8 cellular contexts compared by ENCODE assay signal in genomic region chr19:49808762-49809154, GRCh38. TPM values are rescaled to one million over a fixed set of nuclear protein-coding genes. Genes with fewer than 3 reads are reported as not detected.
DNase-seq lines count a peak whose midpoint lies in the region; ATAC-seq and TF ChIP-seq lines count a peak whose summit lies in the region.

No MANE protein-coding gene starts in this region.

- no peak overlapping the region for H2BK5ac ChIP-seq in mesenchymal stem cell (ENCODE audit: low read depth, low read length, poor library complexity, severe bottlenecking)

- no peak overlapping the region for H3K23ac ChIP-seq in mesenchymal stem cell (ENCODE audit: low read length in 2 of 2)

- peak overlapping the region; percentile 85 for H4K8ac ChIP-seq in mesenchymal stem cell (ENCODE audit: low read length)

- no peaks in the 10 kb centered on the region for H3K36me3 ChIP-seq in endocrine pancreas (ENCODE audit: control insufficient read depth, insufficient read depth, low read length)
- H3K36me3 ChIP-seq in mesenchymal stem cell (ENCODE audit: control insufficient read depth in 1 of 2, insufficient read depth in 2 of 2, low read depth in 1 of 2, low read length in 2 of 2): peaks cover 42 to 53% of the 10 kb centered on the region in 2 experiments

- peak overlapping the region; percentile 34 for H3K4me2 ChIP-seq in mesenchymal stem cell (ENCODE audit: low read length, poor library complexity, severe bottlenecking)

- TF ChIP-seq CTCF in GM10266 (IDR thresholded peaks at IDR 0.05; ENCODE audit: control insufficient read depth, insufficient read depth, low read depth, missing control alignments): no peak

- no peaks in the 10 kb centered on the region for H3K27me3 ChIP-seq in endocrine pancreas (ENCODE audit: control insufficient read depth, insufficient read depth, low read length)
- H3K27me3 ChIP-seq in mesenchymal stem cell (ENCODE audit: control insufficient read depth in 1 of 2, insufficient read depth in 1 of 2, low read length in 2 of 2): no peaks in the 10 kb centered on the region

- no peak overlapping the region for H3K27ac ChIP-seq in mesenchymal stem cell (ENCODE audit: low read length, poor library complexity, severe bottlenecking)

- H2AFZ ChIP-seq in mesenchymal stem cell (ENCODE audit: low read depth, low read length): peak overlapping the region; percentile 83

- peaks cover 3% of the 10 kb centered on the region for H3K79me1 ChIP-seq in mesenchymal stem cell (replicated peaks; ENCODE audit: low read length, poor library complexity, severe bottlenecking)

- H2BK12ac ChIP-seq in mesenchymal stem cell (ENCODE audit: low read length in 2 of 2): no peak overlapping the region

- ATAC-seq in HG03354 (IDR thresholded peaks at IDR 0.05; ENCODE audit: poor library complexity, severe bottlenecking, unreplicated experiment) (no peak), GM21717 (IDR thresholded peaks at IDR 0.05; ENCODE audit: unreplicated experiment) (no peak)

- WGBS in mesenchymal stem cell: 5% methylated on average over 27 of the region's 27 CpGs

- H3K4me3 ChIP-seq in endocrine pancreas (ENCODE audit: control insufficient read depth, insufficient read depth, low read length) (no peak overlapping the region), mesenchymal stem cell (ENCODE audit: insufficient read depth in 1 of 2, low read depth in 1 of 2, low read length in 2 of 2) (peak overlapping the region; percentile 46 to 90)

- peak overlapping the region in 1 of 2 experiments; percentile 77 for H3K18ac ChIP-seq in mesenchymal stem cell (ENCODE audit: low read depth in 1 of 2, low read length in 2 of 2)

- no peak overlapping the region for H4K91ac ChIP-seq in mesenchymal stem cell (ENCODE audit: low read length)

- H2BK15ac ChIP-seq in mesenchymal stem cell (ENCODE audit: low read depth, poor library complexity, severe bottlenecking): peak overlapping the region; percentile 17

- H3K4ac ChIP-seq in mesenchymal stem cell (ENCODE audit: low read depth in 1 of 2, low read length in 2 of 2): peak overlapping the region in 1 of 2 experiments; percentile 66

- H3K4me1 ChIP-seq in endocrine pancreas (ENCODE audit: control insufficient read depth, insufficient read depth, low read length): peaks cover under 1% of the 10 kb centered on the region
- H3K4me1 ChIP-seq in mesenchymal stem cell (ENCODE audit: control insufficient read depth, insufficient read depth, low read depth, low read length): peaks cover 21% of the 10 kb centered on the region

- H3K9ac ChIP-seq in endocrine pancreas (ENCODE audit: control insufficient read depth, insufficient read depth, low read length) (peak overlapping the region; percentile 92), mesenchymal stem cell (ENCODE audit: low read length) (peak overlapping the region; percentile 87)

- H2AK5ac ChIP-seq in mesenchymal stem cell (ENCODE audit: low read length, severe bottlenecking): no peak overlapping the region

- no peak overlapping the region for H2BK120ac ChIP-seq in mesenchymal stem cell (ENCODE audit: low read depth, low read length)

- H3K14ac ChIP-seq in mesenchymal stem cell (ENCODE audit: low read length in 2 of 2): peak overlapping the region in 1 of 2 experiments; percentile 86

- H3K9me3 ChIP-seq in endocrine pancreas (ENCODE audit: control insufficient read depth, low read length): no peaks in the 10 kb centered on the region
- no peaks in the 10 kb centered on the region for H3K9me3 ChIP-seq in mesenchymal stem cell (ENCODE audit: control insufficient read depth, low read length)

- DNase-seq in GM10266 (ENCODE audit: extremely low spot score) (peak; percentile 94), NCI-H526 (lab: John Stamatoyannopoulos, UW) (peak; percentile 79 to 94), mesenchymal stem cell (peak; percentile 88)
- DNase-seq in activated CD8-positive, alpha-beta memory T cell treated with anti-CD3 and anti-CD28 coated beads, Interleukin-2, amount 50 U/mL, for 48 hours: peak; percentile 91
- DNase-seq in stimulated activated CD4-positive, alpha-beta T cell treated with anti-CD3 and anti-CD28 coated beads, TNF-alpha, amount 100 ng/mL, for 4 hours (ENCODE audit: low read depth in 3 of 3): peak; percentile 77 to 80 (median 79)

RNA-seq across cellular contexts. Expression of gene FUZ, which starts 4.3 kb away (rescaled TPM):
- 5.5 TPM for polyA plus RNA-seq in mesenchymal stem cell (2013, experiment 1 of 2)
- polyA plus RNA-seq in mesenchymal stem cell (2013, experiment 2 of 2): 5.0 TPM

RNA-seq across cellular contexts. Expression of gene MED25, which starts 9.3 kb away (rescaled TPM):
- polyA plus RNA-seq in mesenchymal stem cell (2013, experiment 1 of 2): 33.3 TPM
- polyA plus RNA-seq in mesenchymal stem cell (2013, experiment 2 of 2): 33.3 TPM

RNA-seq across cellular contexts. Expression of gene AP2A1, which starts 42.0 kb away (rescaled TPM):
- polyA plus RNA-seq in mesenchymal stem cell (2013, experiment 1 of 2): 89.2 TPM
- polyA plus RNA-seq in mesenchymal stem cell (2013, experiment 2 of 2): 87.9 TPM

RNA-seq across cellular contexts. Expression of gene PTOV1, which starts 42.2 kb away (rescaled TPM):
- polyA plus RNA-seq in mesenchymal stem cell (2013, experiment 1 of 2): 141 TPM
- polyA plus RNA-seq in mesenchymal stem cell (2013, experiment 2 of 2): 146 TPM

RNA-seq across cellular contexts. Expression of gene TSKS, which starts 45.7 kb away (rescaled TPM):
- not detected for polyA plus RNA-seq in mesenchymal stem cell (2013, experiment 1 of 2)
- not detected for polyA plus RNA-seq in mesenchymal stem cell (2013, experiment 2 of 2)
